In genomic region chr13:106680796-106681482, GRCh38 we compare ENCODE assay signal across 18 cellular contexts.
DNase-seq lines count a peak whose midpoint lies in the region; ATAC-seq lines count a peak whose summit lies in the region.
"Had no signal": no experiment of that assay in that cellular context is flagged by ENCODE, and none has a peak within 500 bp of the region (broad histone marks: within the 10 kb centered on the region; RNA-seq: fewer than 3 reads in every experiment).

No MANE protein-coding gene starts in this region.

- H3K9me3 ChIP-seq in HUES64 (ENCODE audit: insufficient read depth, low read depth, low read length) (no peaks in the 10 kb centered on the region), iPS-20b (ENCODE audit: insufficient read depth, low read depth, low read length) (no peaks in the 10 kb centered on the region)
- no peaks in the 10 kb centered on the region for H3K9me3 ChIP-seq in CD4-positive, alpha-beta memory T cell (ENCODE audit: control insufficient read depth in 1 of 2, low read length in 2 of 2)

- POLR2A ChIA-PET in CD4-positive, alpha-beta memory T cell (lab: Charles Lee; ENCODE audit: partially characterized antibody): no interaction called here

- H3K9ac ChIP-seq in HUES64 (ENCODE audit: low read depth, low read length) (peak overlapping the region; percentile 37; the same call in 1 of the 2 replicates), iPS-20b (ENCODE audit: low read depth, low read length) (peak overlapping the region; percentile 14; the same call in 1 of the 2 replicates)

- H3K27ac Mint-ChIP-seq in CD4-positive, alpha-beta memory T cell: no peak overlapping the region
- no peak overlapping the region for H3K27ac Mint-ChIP-seq in immature natural killer cell
- H3K27ac Mint-ChIP-seq: activated naive CD8-positive, alpha-beta T cell treated with anti-CD3 and anti-CD28 coated beads, Interleukin-2, amount 50 U/mL, for 24 hours; IgD-negative memory B cell; stimulated activated naive CD8-positive, alpha-beta T cell treated with anti-CD3 and anti-CD28 coated beads, Interleukin-15, Interleukin-2, amounts not matched to agents 100 ng/mL and 50 ng/mL, for 24 hours; T-helper 17 cell had no signal

- peak; percentile 20 for DNase-seq in pulmonary artery endothelial cell (ENCODE audit: low read depth, low spot score)
- no peak for DNase-seq in CD4-positive, alpha-beta memory T cell
- no peak for DNase-seq in immature natural killer cell
- no peak for DNase-seq in sciatic nerve (ENCODE audit: low spot score)
- DNase-seq: activated CD4-positive, alpha-beta T cell treated with anti-CD3 and anti-CD28 coated beads for 48 hours; activated naive CD8-positive, alpha-beta T cell treated with anti-CD3 and anti-CD28 coated beads, Interleukin-2, amount 50 U/mL, for 24 hours; activated T-cell treated with anti-CD3 and anti-CD28 coated beads, Interleukin-2, amount 50 U/mL, for 4 hours; NCI-H1092; NCI-H69; RPMI8226; T-helper 17 cell had no signal

- intact Hi-C loops in CD4-positive, alpha-beta memory T cell (cut with micrococcal nuclease): no loop called here
- intact Hi-C loops in sciatic nerve (cut with DNase I): no loop called here

- ATAC-seq in HG03280 (IDR thresholded peaks at IDR 0.05; ENCODE audit: unreplicated experiment): no peak
- ATAC-seq in sciatic nerve: no peak
- ATAC-seq: activated naive CD8-positive, alpha-beta T cell treated with anti-CD3 and anti-CD28 coated beads, Interleukin-2, amount 50 U/mL, for 24 hours; activated T-cell treated with anti-CD3 and anti-CD28 coated beads, Interleukin-2, amount 50 U/mL, for 4 hours; T-helper 17 cell had no signal

- H3K27me3 ChIP-seq in HUES64 (ENCODE audit: insufficient read depth, low read length) (no peaks in the 10 kb centered on the region), iPS-20b (ENCODE audit: insufficient read depth, low read length) (no peaks in the 10 kb centered on the region)
- H3K27me3 ChIP-seq in CD4-positive, alpha-beta memory T cell (ENCODE audit: insufficient read depth, low read length): no peaks in the 10 kb centered on the region

- H3K36me3 ChIP-seq in HUES64 (ENCODE audit: insufficient read depth, low read length) (no peaks in the 10 kb centered on the region), iPS-20b (ENCODE audit: insufficient read depth, low read depth, low read length) (no peaks in the 10 kb centered on the region)
- no peaks in the 10 kb centered on the region for H3K36me3 ChIP-seq in CD4-positive, alpha-beta memory T cell (ENCODE audit: insufficient read depth, low read length)

- H3K36me3 Mint-ChIP-seq in CD4-positive, alpha-beta memory T cell: no peaks in the 10 kb centered on the region
- H3K36me3 Mint-ChIP-seq in immature natural killer cell: no peaks in the 10 kb centered on the region

- H3K4me3 Mint-ChIP-seq in CD4-positive, alpha-beta memory T cell: no peak overlapping the region
- H3K4me3 Mint-ChIP-seq in immature natural killer cell: no peak overlapping the region
- H3K4me3 Mint-ChIP-seq: activated naive CD8-positive, alpha-beta T cell treated with anti-CD3 and anti-CD28 coated beads, Interleukin-2, amount 50 U/mL, for 24 hours; activated T-cell treated with anti-CD3 and anti-CD28 coated beads, Interleukin-2, amount 50 U/mL, for 4 hours; IgD-negative memory B cell; stimulated activated naive CD8-positive, alpha-beta T cell treated with anti-CD3 and anti-CD28 coated beads, Interleukin-15, Interleukin-2, amounts not matched to agents 100 ng/mL and 50 ng/mL, for 24 hours; T-helper 17 cell had no signal

- peak overlapping the region; percentile 84 for H3K27ac ChIP-seq in HUES64 (ENCODE audit: low read depth, low read length)
- H3K27ac ChIP-seq in cingulate gyrus (ENCODE audit: low read depth, low read length): peak overlapping the region; percentile 66
- H3K27ac ChIP-seq in iPS-20b (ENCODE audit: low read length): peak overlapping the region; percentile 15
- H3K27ac ChIP-seq in CD4-positive, alpha-beta memory T cell (ENCODE audit: low read depth, low read length): no peak overlapping the region
- H3K27ac ChIP-seq: C4-2B had no signal

- H3K27me3 Mint-ChIP-seq in CD4-positive, alpha-beta memory T cell: peaks cover 2 to 7% of the 10 kb centered on the region in 2 donors
- H3K27me3 Mint-ChIP-seq in immature natural killer cell (ENCODE audit: low read depth in 3 of 3): peaks cover 1 to 10% (median 4%) of the 10 kb centered on the region in 3 donors

- H3K9me3 Mint-ChIP-seq in CD4-positive, alpha-beta memory T cell: no peaks in the 10 kb centered on the region
- peaks cover 0 to 2% (median 0%) of the 10 kb centered on the region in 6 donors for H3K9me3 Mint-ChIP-seq in immature natural killer cell
- H3K9me3 Mint-ChIP-seq: activated naive CD8-positive, alpha-beta T cell treated with anti-CD3 and anti-CD28 coated beads, Interleukin-2, amount 50 U/mL, for 24 hours; activated T-cell treated with anti-CD3 and anti-CD28 coated beads, Interleukin-2, amount 50 U/mL, for 4 hours; stimulated activated naive CD8-positive, alpha-beta T cell treated with anti-CD3 and anti-CD28 coated beads, Interleukin-15, Interleukin-2, amounts not matched to agents 100 ng/mL and 50 ng/mL, for 24 hours had no signal

- CTCF ChIA-PET in CD4-positive, alpha-beta memory T cell (lab: Charles Lee; ENCODE audit: partially characterized antibody): no interaction called here

- 6% methylated on average over 5 of the region's 7 CpGs for WGBS in HUES64

- H3K4me1 Mint-ChIP-seq in CD4-positive, alpha-beta memory T cell: peaks cover 0 to 5% (median 0%) of the 10 kb centered on the region in 4 donors
- H3K4me1 Mint-ChIP-seq in immature natural killer cell: no peaks in the 10 kb centered on the region
- H3K4me1 Mint-ChIP-seq: activated naive CD8-positive, alpha-beta T cell treated with anti-CD3 and anti-CD28 coated beads, Interleukin-2, amount 50 U/mL, for 24 hours; T-helper 17 cell had no signal

- peaks cover 39% of the 10 kb centered on the region for H3K4me1 ChIP-seq in HUES64 (ENCODE audit: insufficient read depth, low read length)
- H3K4me1 ChIP-seq in iPS-20b (ENCODE audit: insufficient read depth, low read length): peaks cover 24% of the 10 kb centered on the region; the same call in 1 of the 2 replicates
- no peaks in the 10 kb centered on the region for H3K4me1 ChIP-seq in CD4-positive, alpha-beta memory T cell (ENCODE audit: insufficient read depth, low read length)

- H3K4me3 ChIP-seq in HUES64 (ENCODE audit: low read length) (peak overlapping the region; percentile 17; the same call in 1 of the 2 replicates), iPS-20b (ENCODE audit: low read length) (peak overlapping the region; percentile 41; the same call in 1 of the 2 replicates)
- no peak overlapping the region for H3K4me3 ChIP-seq in CD4-positive, alpha-beta memory T cell (ENCODE audit: low read length in 2 of 2)

Comparison
In these comparisons a context has a peak if more than half of its experiments do, and no peak if none do; other contexts are left out.
1. H3K4me3 ChIP-seq: peak in HUES64 (single experiment) and iPS-20b (single experiment); none in CD4-positive, alpha-beta memory T cell (0 of 2).